In the genomic region with DNA sequence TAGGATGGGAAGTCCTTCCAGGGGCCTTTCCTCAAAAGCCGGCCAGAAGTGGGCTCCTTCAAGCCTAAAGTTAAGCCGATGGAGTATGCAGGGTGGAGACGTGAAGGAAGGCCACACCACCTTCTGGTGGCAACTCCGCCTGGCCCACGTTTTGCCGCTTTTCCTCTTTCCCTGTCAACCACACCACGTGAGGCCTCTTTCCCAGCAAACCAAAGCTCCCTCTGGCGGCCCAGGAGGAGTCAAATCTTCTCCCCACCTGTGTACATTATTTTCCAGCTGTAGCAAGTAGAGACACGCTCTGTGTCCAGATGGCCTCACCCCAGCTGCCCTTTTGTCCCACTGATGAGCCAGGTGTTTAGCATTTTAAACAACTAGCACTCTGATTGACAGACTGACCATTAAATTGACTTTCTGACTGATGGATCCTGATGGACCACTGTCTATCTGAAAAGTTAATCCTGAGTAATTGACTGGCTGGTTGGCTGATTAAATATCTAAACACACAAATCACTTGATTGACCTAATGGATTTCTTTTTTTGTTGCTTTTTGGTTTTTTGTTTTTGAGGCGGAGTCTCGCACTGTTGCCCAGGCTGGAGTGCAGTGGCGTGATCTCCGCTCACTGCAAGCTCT, we compare ENCODE assay signal across 9 cellular contexts.
DNase-seq lines count a peak whose midpoint lies in the region; ATAC-seq lines count a peak whose summit lies in the region.
"Had no signal": no experiment of that assay in that cellular context is flagged by ENCODE, and none has a peak within 500 bp of the region (broad histone marks: within the 10 kb centered on the region; RNA-seq: fewer than 3 reads in every experiment).

No MANE protein-coding gene starts in this region.

- ATAC-seq in GM18517 (IDR thresholded peaks at IDR 0.05; ENCODE audit: unreplicated experiment): no peak
- ATAC-seq in HG02938 (IDR thresholded peaks at IDR 0.05; ENCODE audit: unreplicated experiment): no peak
- ATAC-seq in HG03025 (IDR thresholded peaks at IDR 0.05; ENCODE audit: low FRiP score, unreplicated experiment): no peak

- peak; percentile 25 for DNase-seq in NCI-H345 (lab: John Stamatoyannopoulos, UW)
- no peak for DNase-seq in NCI-H345 treated with DMSO at 0.1 percent for 48 hours (lab: John Stamatoyannopoulos, UW; ENCODE audit: unreplicated experiment)
- DNase-seq in NCI-H187 treated with DMSO at 0.1 percent for 48 hours (lab: John Stamatoyannopoulos, UW): peak; percentile 14
- peak; percentile 65 for DNase-seq in astrocyte of the hippocampus (ENCODE audit: low read depth, low spot score)
- peak; percentile 78 for DNase-seq in kidney tubule cell (ENCODE audit: low spot score)
- DNase-seq: activated B cell treated with CpG ODN at 0.5 μM for 24 hours had no signal
